In genomic region chr4:83569967-83570366, GRCh38 we compare ENCODE assay signal across 10 cellular contexts. TPM values are rescaled to one million over a fixed set of nuclear protein-coding genes. Genes with fewer than 3 reads are reported as not detected.
DNase-seq lines count a peak whose midpoint lies in the region; ATAC-seq, FAIRE-seq and TF ChIP-seq lines count a peak whose summit lies in the region.
"Had no signal": no experiment of that assay in that cellular context is flagged by ENCODE, and none has a peak within 500 bp of the region (broad histone marks: within the 10 kb centered on the region; RNA-seq: fewer than 3 reads in every experiment).

No MANE protein-coding gene starts in this region.

- no peaks in the 10 kb centered on the region for H3K9me3 ChIP-seq in WERI-Rb-1 (ENCODE audit: severe bottlenecking)

- no peak overlapping the region for H3K4me3 ChIP-seq in WERI-Rb-1 (ENCODE audit: low read depth, low read length)

- H3K27ac ChIP-seq in WERI-Rb-1: no peak overlapping the region

- H3K36me3 ChIP-seq in WERI-Rb-1: no peaks in the 10 kb centered on the region

- ATAC-seq in GM19023 (IDR thresholded peaks at IDR 0.05; ENCODE audit: unreplicated experiment): peak; percentile 82
- ATAC-seq in HG03039 (IDR thresholded peaks at IDR 0.05; ENCODE audit: unreplicated experiment): peak; percentile 69
- no peak for ATAC-seq in HG03439 (IDR thresholded peaks at IDR 0.05; ENCODE audit: unreplicated experiment)

- FAIRE-seq in D721Med (lab: Jason Lieb, UNC): no peak

- TF ChIP-seq CTCF in D721Med (IDR thresholded peaks at IDR 0.05; ENCODE audit: insufficient read depth, missing control alignments): no peak
- no peak for TF ChIP-seq CTCF in WERI-Rb-1 (IDR thresholded peaks at IDR 0.05; ENCODE audit: low read depth, low read length)

- DNase-seq in RPMI7951 (ENCODE audit: low read depth): peak; percentile 66
- peak; percentile 74 for DNase-seq in pons (ENCODE audit: low spot score)
- DNase-seq in D721Med (ENCODE audit: insufficient read length, low spot score): no peak
- DNase-seq in WERI-Rb-1: no peak
- no peak for DNase-seq in LoVo (ENCODE audit: low spot score)
- DNase-seq: activated CD4-positive, alpha-beta T cell treated with anti-CD3 and anti-CD28 coated beads, Interleukin-2, amount 50 U/mL, for 4 hours; NCI-H526 had no signal

- H3K27me3 ChIP-seq in WERI-Rb-1 (ENCODE audit: insufficient read depth, low read depth, severe bottlenecking): no peaks in the 10 kb centered on the region

RNA-seq across cellular contexts. Expression of gene GPAT3, which starts 34.1 kb away (rescaled TPM):
- 24.5 and 25.5 TPM in 2 replicates for total RNA-seq in RPMI7951 (2014; rRNA removed; shearing (Covaris generic))

Comparison
In these comparisons a context has a peak if more than half of its experiments do, and no peak if none do; other contexts are left out.
1. DNase-seq: peak in RPMI7951 (single experiment) and pons (single experiment); none in D721Med (single experiment), WERI-Rb-1 (single experiment) and LoVo (single experiment).